In the genomic region with DNA sequence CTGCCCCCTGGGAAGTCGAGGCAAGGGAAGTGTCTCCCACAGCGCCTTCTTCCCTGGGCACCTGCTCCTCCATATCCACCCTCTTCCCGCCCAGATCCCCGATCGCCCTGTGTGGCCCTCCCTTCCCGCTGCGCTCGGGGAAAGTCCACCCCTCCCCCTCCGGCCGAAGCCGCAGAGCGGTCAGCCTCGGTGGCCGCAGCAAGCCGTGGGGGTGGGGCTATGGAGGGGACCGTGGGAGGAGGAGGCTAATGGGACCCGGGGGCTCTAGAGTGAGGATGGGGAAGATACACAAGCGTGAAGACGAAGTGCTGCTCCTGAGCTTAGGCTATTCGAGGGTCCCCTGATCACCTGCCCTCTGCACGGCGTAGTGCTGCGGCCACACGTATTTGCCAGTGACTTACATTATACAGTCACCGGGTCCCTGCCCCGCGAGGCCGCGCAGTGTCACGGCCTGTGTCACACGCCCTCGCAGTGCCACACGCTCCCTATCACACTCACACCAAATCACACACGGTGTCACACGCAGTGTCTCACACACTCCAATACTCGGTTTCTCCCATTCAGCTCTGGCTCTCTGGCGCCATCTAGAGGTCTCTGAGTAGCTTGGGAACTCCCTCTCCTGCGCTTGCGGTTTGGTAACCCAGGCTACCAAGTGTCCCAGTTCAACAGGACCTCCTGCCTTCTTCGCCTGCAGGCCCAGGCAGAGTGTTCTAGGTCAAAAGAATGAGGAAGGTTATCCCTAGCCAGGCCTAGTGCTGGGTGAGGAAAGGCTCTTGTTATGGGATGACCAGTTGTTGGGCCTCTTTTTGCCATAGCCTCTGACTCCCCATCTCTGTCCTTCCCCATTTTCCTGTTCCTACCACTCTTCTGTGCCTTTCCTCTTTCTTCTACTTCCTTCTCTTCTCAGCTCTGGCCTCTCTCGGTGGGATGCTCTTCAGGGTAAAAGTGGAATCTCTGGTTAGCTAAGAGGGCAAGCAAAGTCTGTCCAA, we compare ENCODE assay signal across 1 cellular context.
A peak's percentile ranks its signal among the peaks of the same experiment; 100 is the strongest.
TF ChIP-seq lines count a peak whose summit lies in the region.

No MANE protein-coding gene starts in this region.

TF ChIP-seq in H1, 55 proteins besides CTCF, POLR2A, EP300 and RAD21:
- TF ChIP-seq KDM1A (IDR thresholded peaks at IDR 0.05; ENCODE audit: borderline replicate concordance, low read length) (peak; percentile 44; the same call in 1 of the 2 replicates), TCF12 (IDR thresholded peaks at IDR 0.05; ENCODE audit: low read depth, low read length) (no peak), JUND (IDR thresholded peaks at IDR 0.05; ENCODE audit: low read length) (no peak), CREB1 (IDR thresholded peaks at IDR 0.05) (0 out of 2 replicates have a peak, but pooled peaks have one; percentile 17), TAF1 (IDR thresholded peaks at IDR 0.05; ENCODE audit: low read depth, low read length) (peak; percentile 13), ATF2 (IDR thresholded peaks at IDR 0.05; ENCODE audit: low read length) (0 out of 2 replicates have a peak, but pooled peaks have one; percentile 19), POLR2AphosphoS5 (IDR thresholded peaks at IDR 0.05; ENCODE audit: low read depth, low read length) (0 out of 2 replicates have a peak, but pooled peaks have one; percentile 37), RBBP5 (IDR thresholded peaks at IDR 0.05; ENCODE audit: borderline replicate concordance, low read depth, low read length) (peak; percentile 64; the same call in 1 of the 2 replicates), YY1 (IDR thresholded peaks at IDR 0.05; ENCODE audit: low read depth, low read length) (no peak), RNF2 (IDR thresholded peaks at IDR 0.05; ENCODE audit: borderline replicate concordance, low read depth, low read length, missing control alignments, poor library complexity, severe bottlenecking) (peak; percentile 2), SIN3A (conservative IDR thresholded peaks at IDR 0.05 in 1 of 2, IDR thresholded peaks at IDR 0.05 in 1 of 2; ENCODE audit: low read depth in 1 of 2, low read length in 2 of 2) (peak; percentile 45 to 71; a peak in 2 of 4 replicates), ASH2L (IDR thresholded peaks at IDR 0.05; ENCODE audit: low read length) (peak; percentile 86), HDAC2 (IDR thresholded peaks at IDR 0.05; ENCODE audit: borderline replicate concordance in 1 of 2, low read depth in 2 of 2, low read length in 2 of 2) (0 out of 4 replicates have a peak, but pooled peaks of 1 of the 2 experiments have one; percentile 11), E2F6 (IDR thresholded peaks at IDR 0.05) (peak; percentile 93), BCL11A (IDR thresholded peaks at IDR 0.05; ENCODE audit: low read depth in 2 of 2, low read length in 2 of 2) (no peak)
- TF ChIP-seq, protein P1, sequence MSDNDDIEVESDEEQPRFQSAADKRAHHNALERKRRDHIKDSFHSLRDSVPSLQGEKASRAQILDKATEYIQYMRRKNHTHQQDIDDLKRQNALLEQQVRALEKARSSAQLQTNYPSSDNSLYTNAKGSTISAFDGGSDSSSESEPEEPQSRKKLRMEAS (IDR thresholded peaks at IDR 0.05), result peak; percentile 71
TF ChIP-seq in H1: peak in this region for 12.
